ENCODE assay signal across 1 cellular context in the genomic region with DNA sequence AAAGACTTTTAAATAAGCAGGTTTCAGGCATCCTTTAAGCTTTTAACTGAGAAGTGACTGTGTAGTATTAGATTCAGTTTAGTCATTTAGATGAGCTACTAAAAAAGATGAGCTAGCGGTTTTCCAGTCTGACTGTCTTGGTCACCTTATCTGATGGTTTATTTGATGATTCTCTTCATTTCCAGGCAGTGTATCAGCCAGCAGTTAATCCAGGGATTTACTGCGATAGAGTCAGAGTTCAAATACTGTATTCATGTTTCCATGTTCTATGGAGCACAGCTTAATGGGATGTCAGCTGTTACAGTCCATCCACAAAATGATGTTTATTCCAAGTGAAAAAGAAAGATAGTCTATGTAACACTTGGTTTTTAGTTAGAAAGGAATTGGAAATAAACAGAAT.
TF ChIP-seq lines count a peak whose summit lies in the region.

No MANE protein-coding gene starts in this region.

TF ChIP-seq in K562, 482 proteins besides CTCF, POLR2A, EP300 and RAD21:
- peak; percentile 54 for TF ChIP-seq ZNF316 (IDR thresholded peaks at IDR 0.05)
- TF ChIP-seq SAFB2 (IDR thresholded peaks at IDR 0.05; ENCODE audit: borderline replicate concordance, low read depth, low read length, severe bottlenecking), result no peak
- TF ChIP-seq HNRNPK (IDR thresholded peaks at IDR 0.05; ENCODE audit: low read depth, low read length, poor library complexity, severe bottlenecking), result no peak
- no peak for TF ChIP-seq ZNF134 (CRISPR knock-in tag; conservative IDR thresholded peaks at IDR 0.05)
- no peak for TF ChIP-seq RBFOX2 (IDR thresholded peaks at IDR 0.05; ENCODE audit: low read depth, low read length)
- TF ChIP-seq, protein P1, sequence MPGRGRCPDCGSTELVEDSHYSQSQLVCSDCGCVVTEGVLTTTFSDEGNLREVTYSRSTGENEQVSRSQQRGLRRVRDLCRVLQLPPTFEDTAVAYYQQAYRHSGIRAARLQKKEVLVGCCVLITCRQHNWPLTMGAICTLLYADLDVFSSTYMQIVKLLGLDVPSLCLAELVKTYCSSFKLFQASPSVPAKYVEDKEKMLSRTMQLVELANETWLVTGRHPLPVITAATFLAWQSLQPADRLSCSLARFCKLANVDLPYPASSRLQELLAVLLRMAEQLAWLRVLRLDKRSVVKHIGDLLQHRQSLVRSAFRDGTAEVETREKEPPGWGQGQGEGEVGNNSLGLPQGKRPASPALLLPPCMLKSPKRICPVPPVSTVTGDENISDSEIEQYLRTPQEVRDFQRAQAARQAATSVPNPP (IDR thresholded peaks at IDR 0.05; ENCODE audit: borderline replicate concordance, insufficient read depth, insufficient read length), result no peak
- no peak for TF ChIP-seq SUPT5H (IDR thresholded peaks at IDR 0.05)
- TF ChIP-seq, protein P2, sequence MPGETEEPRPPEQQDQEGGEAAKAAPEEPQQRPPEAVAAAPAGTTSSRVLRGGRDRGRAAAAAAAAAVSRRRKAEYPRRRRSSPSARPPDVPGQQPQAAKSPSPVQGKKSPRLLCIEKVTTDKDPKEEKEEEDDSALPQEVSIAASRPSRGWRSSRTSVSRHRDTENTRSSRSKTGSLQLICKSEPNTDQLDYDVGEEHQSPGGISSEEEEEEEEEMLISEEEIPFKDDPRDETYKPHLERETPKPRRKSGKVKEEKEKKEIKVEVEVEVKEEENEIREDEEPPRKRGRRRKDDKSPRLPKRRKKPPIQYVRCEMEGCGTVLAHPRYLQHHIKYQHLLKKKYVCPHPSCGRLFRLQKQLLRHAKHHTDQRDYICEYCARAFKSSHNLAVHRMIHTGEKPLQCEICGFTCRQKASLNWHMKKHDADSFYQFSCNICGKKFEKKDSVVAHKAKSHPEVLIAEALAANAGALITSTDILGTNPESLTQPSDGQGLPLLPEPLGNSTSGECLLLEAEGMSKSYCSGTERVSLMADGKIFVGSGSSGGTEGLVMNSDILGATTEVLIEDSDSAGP (CRISPR knock-in tag; IDR thresholded peaks at IDR 0.05), result no peak
- TF ChIP-seq, protein P3, sequence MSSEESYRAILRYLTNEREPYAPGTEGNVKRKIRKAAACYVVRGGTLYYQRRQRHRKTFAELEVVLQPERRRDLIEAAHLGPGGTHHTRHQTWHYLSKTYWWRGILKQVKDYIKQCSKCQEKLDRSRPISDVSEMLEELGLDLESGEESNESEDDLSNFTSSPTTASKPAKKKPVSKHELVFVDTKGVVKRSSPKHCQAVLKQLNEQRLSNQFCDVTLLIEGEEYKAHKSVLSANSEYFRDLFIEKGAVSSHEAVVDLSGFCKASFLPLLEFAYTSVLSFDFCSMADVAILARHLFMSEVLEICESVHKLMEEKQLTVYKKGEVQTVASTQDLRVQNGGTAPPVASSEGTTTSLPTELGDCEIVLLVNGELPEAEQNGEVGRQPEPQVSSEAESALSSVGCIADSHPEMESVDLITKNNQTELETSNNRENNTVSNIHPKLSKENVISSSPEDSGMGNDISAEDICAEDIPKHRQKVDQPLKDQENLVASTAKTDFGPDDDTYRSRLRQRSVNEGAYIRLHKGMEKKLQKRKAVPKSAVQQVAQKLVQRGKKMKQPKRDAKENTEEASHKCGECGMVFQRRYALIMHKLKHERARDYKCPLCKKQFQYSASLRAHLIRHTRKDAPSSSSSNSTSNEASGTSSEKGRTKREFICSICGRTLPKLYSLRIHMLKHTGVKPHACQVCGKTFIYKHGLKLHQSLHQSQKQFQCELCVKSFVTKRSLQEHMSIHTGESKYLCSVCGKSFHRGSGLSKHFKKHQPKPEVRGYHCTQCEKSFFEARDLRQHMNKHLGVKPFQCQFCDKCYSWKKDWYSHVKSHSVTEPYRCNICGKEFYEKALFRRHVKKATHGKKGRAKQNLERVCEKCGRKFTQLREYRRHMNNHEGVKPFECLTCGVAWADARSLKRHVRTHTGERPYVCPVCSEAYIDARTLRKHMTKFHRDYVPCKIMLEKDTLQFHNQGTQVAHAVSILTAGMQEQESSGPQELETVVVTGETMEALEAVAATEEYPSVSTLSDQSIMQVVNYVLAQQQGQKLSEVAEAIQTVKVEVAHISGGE (CRISPR knock-in tag; IDR thresholded peaks at IDR 0.05), result no peak
- TF ChIP-seq PRPF4 (IDR thresholded peaks at IDR 0.05; ENCODE audit: insufficient read depth, low read depth, low read length, poor library complexity, severe bottlenecking), result no peak
- TF ChIP-seq KLF10 (CRISPR knock-in tag; IDR thresholded peaks at IDR 0.05), result no peak
- TF ChIP-seq MAFG (tag; conservative IDR thresholded peaks at IDR 0.05), result peak; percentile 53
- no peak for TF ChIP-seq ESRRA (IDR thresholded peaks at IDR 0.05; ENCODE audit: borderline replicate concordance, low read depth)
- no peak for TF ChIP-seq BRD4 (IDR thresholded peaks at IDR 0.05)
